27 cellular contexts compared by ENCODE assay signal in genomic region chr15:98155356-98155755, GRCh38.
DNase-seq lines count a peak whose midpoint lies in the region; ATAC-seq, FAIRE-seq and TF ChIP-seq lines count a peak whose summit lies in the region.
"Had no signal": no experiment of that assay in that cellular context is flagged by ENCODE, and none has a peak within 500 bp of the region (broad histone marks: within the 10 kb centered on the region; RNA-seq: fewer than 3 reads in every experiment).

No MANE protein-coding gene starts in this region.

- peaks cover 22 to 59% (median 52%) of the 10 kb centered on the region in 11 experiments for H3K9me3 ChIP-seq in BLaER1 treated with 17β-estradiol and CSF1 and Interleukin-3, amounts not matched to agents 10 nM and 100 nM (replicated peaks in 1 of 11)
- H3K9me3 ChIP-seq in neural progenitor cell (ENCODE audit: low read depth) = no peaks in the 10 kb centered on the region
- H3K9me3 ChIP-seq: testis had no signal

- H2AFZ ChIP-seq in neural progenitor cell (replicated peaks) = no peak overlapping the region

- peak overlapping the region in 6 of 11 experiments; percentile 40 to 100 (median 94); a peak in 12 of 22 replicates for H3K27ac ChIP-seq in BLaER1 treated with 17β-estradiol and CSF1 and Interleukin-3, amounts not matched to agents 10 nM and 100 nM
- H3K27ac ChIP-seq in foreskin keratinocyte (peak overlapping the region; percentile 77), neural progenitor cell (no peak overlapping the region)
- H3K27ac ChIP-seq: testis had no signal

- H3K9me3 Mint-ChIP-seq in HFFc6 = peaks cover 4% of the 10 kb centered on the region
- H3K9me3 Mint-ChIP-seq in neural progenitor cell = no peaks in the 10 kb centered on the region
- H3K9me3 Mint-ChIP-seq: natural killer cell treated with Interleukin-12 subunit alpha and Interleukin-12 subunit beta and Interleukin-15 and Interleukin-18, amount 100 ng/mL, for 72 hours had no signal

- H3K9ac ChIP-seq in BLaER1 treated with 17β-estradiol and CSF1 and Interleukin-3, amounts not matched to agents 10 nM and 100 nM = peak overlapping the region in 3 of 11 experiments; percentile 2 to 64 (median 51); a peak in 5 of 22 replicates
- no peak overlapping the region for H3K9ac ChIP-seq in neural progenitor cell

- H3K27ac Mint-ChIP-seq in HFFc6 = peak overlapping the region; percentile 92
- no peak overlapping the region for H3K27ac Mint-ChIP-seq in neural progenitor cell
- H3K27ac Mint-ChIP-seq: activated CD8-positive, alpha-beta memory T cell treated with anti-CD3 and anti-CD28 coated beads, Interleukin-2, amount 10 ng/mL, durations not matched to agents 7 days and 5 days; activated naive CD4-positive, alpha-beta T cell treated with anti-CD3 and anti-CD28 coated beads, Interleukin-2, amount 50 U/mL, for 72 hours; CD4-positive, alpha-beta T cell; H9; natural killer cell treated with Interleukin-12 subunit alpha and Interleukin-12 subunit beta and Interleukin-15 and Interleukin-18, amount 100 ng/mL, for 72 hours; stimulated activated memory B cell treated with anti-CD40 and anti-IgM and Interleukin-4, amounts not matched to agents 10 μg/mL and 1 μg/mL and 100 μg/mL, for 72 hours; T-cell had no signal

- H3K36me3 Mint-ChIP-seq in HFFc6 (ENCODE audit: low read depth) = peaks cover 19% of the 10 kb centered on the region
- H3K36me3 Mint-ChIP-seq in neural progenitor cell = no peaks in the 10 kb centered on the region
- H3K36me3 Mint-ChIP-seq: activated CD8-positive, alpha-beta memory T cell treated with anti-CD3 and anti-CD28 coated beads, Interleukin-2, amount 10 ng/mL, durations not matched to agents 7 days and 5 days; activated naive CD4-positive, alpha-beta T cell treated with anti-CD3 and anti-CD28 coated beads, Interleukin-2, amount 50 U/mL, for 72 hours; brain; stimulated activated memory B cell treated with anti-CD40 and anti-IgM and Interleukin-4, amounts not matched to agents 10 μg/mL and 1 μg/mL and 100 μg/mL, for 72 hours; T-cell had no signal

- DNase-seq in HFFc6 (peak; percentile 75), astrocyte of the hippocampus (ENCODE audit: low read depth, low spot score) (peak; percentile 6), foreskin keratinocyte (peak; percentile 70 to 82), neural progenitor cell (ENCODE audit: low spot score) (no peak), iPS-NIHi11 (ENCODE audit: low spot score) (no peak), RCC 7860 (ENCODE audit: low spot score) (no peak)
- DNase-seq: activated CD4-positive, alpha-beta T cell treated with anti-CD3 and anti-CD28 coated beads for 48 hours; activated CD8-positive, alpha-beta memory T cell treated with anti-CD3 and anti-CD28 coated beads, Interleukin-2, amount 10 ng/mL, durations not matched to agents 7 days and 5 days; CD4-positive, alpha-beta T cell; cortex of kidney; DMS79; H9; left colon; midbrain; NCI-H1417; NCI-H2107; NCI-H526 treated with DMSO at 0.1 percent for 48 hours; SHP77 treated with DMSO at 0.1 percent for 48 hours; T-cell; testis had no signal

- H3F3A ChIP-seq in neural progenitor cell (ENCODE audit: low read depth) = no peaks in the 10 kb centered on the region

- H4K20me1 ChIP-seq in BLaER1 treated with 17β-estradiol and CSF1 and Interleukin-3, amounts not matched to agents 10 nM and 100 nM = no peaks in the 10 kb centered on the region
- no peaks in the 10 kb centered on the region for H4K20me1 ChIP-seq in neural progenitor cell (ENCODE audit: low read depth)

- peak overlapping the region in 8 of 11 experiments; percentile 12 to 95 (median 54); a peak in 15 of 22 replicates for H3K4me2 ChIP-seq in BLaER1 treated with 17β-estradiol and CSF1 and Interleukin-3, amounts not matched to agents 10 nM and 100 nM
- H3K4me2 ChIP-seq in neural progenitor cell = no peak overlapping the region

- FAIRE-seq in RCC 7860 (lab: Jason Lieb, UNC) = no peak
- FAIRE-seq: TTC549 had no signal

- no peak overlapping the region; a peak in 1 of 20 replicates for H3K4me3 ChIP-seq in BLaER1 treated with 17β-estradiol and CSF1 and Interleukin-3, amounts not matched to agents 10 nM and 100 nM
- no peak overlapping the region for H3K4me3 ChIP-seq in neural progenitor cell
- H3K4me3 ChIP-seq: testis had no signal

- H3K27me3 Mint-ChIP-seq in HFFc6 (ENCODE audit: insufficient read depth) = no peaks in the 10 kb centered on the region
- peaks cover 5% of the 10 kb centered on the region for H3K27me3 Mint-ChIP-seq in neural progenitor cell (ENCODE audit: insufficient read depth, low read depth)
- H3K27me3 Mint-ChIP-seq: activated CD8-positive, alpha-beta memory T cell treated with anti-CD3 and anti-CD28 coated beads, Interleukin-2, amount 10 ng/mL, durations not matched to agents 7 days and 5 days; CD4-positive, alpha-beta T cell; stimulated activated memory B cell treated with anti-CD40 and anti-IgM and Interleukin-4, amounts not matched to agents 10 μg/mL and 1 μg/mL and 100 μg/mL, for 72 hours; T-cell had no signal

- peaks cover 45% of the 10 kb centered on the region for H3K4me1 Mint-ChIP-seq in HFFc6 (ENCODE audit: low read depth)
- no peaks in the 10 kb centered on the region for H3K4me1 Mint-ChIP-seq in neural progenitor cell

- H3K79me2 ChIP-seq in neural progenitor cell (ENCODE audit: low read depth) = no peaks in the 10 kb centered on the region

- H3K27me3 ChIP-seq in BLaER1 treated with 17β-estradiol and CSF1 and Interleukin-3, amounts not matched to agents 10 nM and 100 nM = peaks cover 0 to 5% (median 0%) of the 10 kb centered on the region in 11 experiments; a peak in 1 of 22 replicates
- H3K27me3 ChIP-seq in foreskin keratinocyte (no peaks in the 10 kb centered on the region), neural progenitor cell (no peaks in the 10 kb centered on the region)
- H3K27me3 ChIP-seq: testis had no signal

- H3K4me3 Mint-ChIP-seq in HFFc6 (peak overlapping the region; percentile 79), neural progenitor cell (no peak overlapping the region)
- H3K4me3 Mint-ChIP-seq: activated CD8-positive, alpha-beta memory T cell treated with anti-CD3 and anti-CD28 coated beads, Interleukin-2, amount 10 ng/mL, durations not matched to agents 7 days and 5 days; brain; CD4-positive, alpha-beta T cell; H9; natural killer cell treated with Interleukin-12 subunit alpha and Interleukin-12 subunit beta and Interleukin-15 and Interleukin-18, amount 100 ng/mL, for 72 hours; stimulated activated memory B cell treated with anti-CD40 and anti-IgM and Interleukin-4, amounts not matched to agents 10 μg/mL and 1 μg/mL and 100 μg/mL, for 72 hours; T-cell had no signal

- ATAC-seq in foreskin keratinocyte = peak; percentile 72
- ATAC-seq in GM21576 (IDR thresholded peaks at IDR 0.05; ENCODE audit: unreplicated experiment) = no peak
- ATAC-seq: activated CD8-positive, alpha-beta memory T cell treated with anti-CD3 and anti-CD28 coated beads, Interleukin-2, amount 10 ng/mL, durations not matched to agents 7 days and 5 days; activated naive CD4-positive, alpha-beta T cell treated with anti-CD3 and anti-CD28 coated beads, Interleukin-2, amount 50 U/mL, for 72 hours; left colon; natural killer cell treated with Interleukin-12 subunit alpha and Interleukin-12 subunit beta and Interleukin-15 and Interleukin-18, amount 100 ng/mL, for 72 hours; stimulated activated memory B cell treated with anti-CD40 and anti-IgM and Interleukin-4, amounts not matched to agents 10 μg/mL and 1 μg/mL and 100 μg/mL, for 72 hours; T-cell had no signal

- H3K36me3 ChIP-seq in BLaER1 treated with 17β-estradiol and CSF1 and Interleukin-3, amounts not matched to agents 10 nM and 100 nM = peaks cover 0 to 22% (median 5%) of the 10 kb centered on the region in 11 experiments; a peak in 7 of 22 replicates
- no peaks in the 10 kb centered on the region for H3K36me3 ChIP-seq in neural progenitor cell

- peaks cover 20 to 89% (median 82%) of the 10 kb centered on the region in 10 experiments for H3K4me1 ChIP-seq in BLaER1 treated with 17β-estradiol and CSF1 and Interleukin-3, amounts not matched to agents 10 nM and 100 nM
- peaks cover 27% of the 10 kb centered on the region for H3K4me1 ChIP-seq in foreskin keratinocyte
- H3K4me1 ChIP-seq in neural progenitor cell = no peaks in the 10 kb centered on the region
- H3K4me1 ChIP-seq: testis had no signal

- TF ChIP-seq CTCF in HFFc6 (IDR thresholded peaks at IDR 0.05) = no peak
- no peak for TF ChIP-seq CTCF in foreskin keratinocyte (conservative IDR thresholded peaks at IDR 0.05)
- no peak for TF ChIP-seq CTCF in neural progenitor cell (IDR thresholded peaks at IDR 0.05)

Comparison
In these comparisons a context has a peak if more than half of its experiments do, and no peak if none do; other contexts are left out.
1. DNase-seq: peak in HFFc6 (single experiment), astrocyte of the hippocampus (single experiment) and foreskin keratinocyte (2 of 2); none in neural progenitor cell (single experiment), iPS-NIHi11 (single experiment) and RCC 7860 (single experiment).